In genomic region chr4:112061418-112061817, GRCh38 we compare ENCODE assay signal across 31 cellular contexts.
"Had no signal": no experiment of that assay in that cellular context is flagged by ENCODE, and none has a peak within 500 bp of the region (broad histone marks: within the 10 kb centered on the region; RNA-seq: fewer than 3 reads in every experiment).

No MANE protein-coding gene starts in this region.

- ATAC-seq: activated CD8-positive, alpha-beta memory T cell treated with anti-CD3 and anti-CD28 coated beads, Interleukin-2, amount 10 ng/mL, durations not matched to agents 7 days and 5 days; Panc1 had no signal

- H3K36me3 ChIP-seq: cardiac muscle cell, SJCRH30 had no signal

- H3K9me3 ChIP-seq: SJCRH30, SK-N-SH had no signal

- H3K4me1 ChIP-seq: SJCRH30 had no signal

- H3K4me1 Mint-ChIP-seq: activated CD4-positive, alpha-beta memory T cell treated with anti-CD3 and anti-CD28 coated beads, Interleukin-2, amount 10 ng/mL, durations not matched to agents 7 days and 5 days; activated naive CD4-positive, alpha-beta T cell treated with anti-CD3 and anti-CD28 coated beads, Interleukin-2, amount 10 ng/mL, durations not matched to agents 7 days and 5 days; central memory CD8-positive, alpha-beta T cell had no signal

- H3K4me2 ChIP-seq: SK-N-SH had no signal

- H3K9ac ChIP-seq: SK-N-SH had no signal

- H3K4me3 ChIP-seq: cardiac muscle cell, SJCRH30 had no signal

- H3K27ac Mint-ChIP-seq: activated CD4-positive, alpha-beta memory T cell treated with anti-CD3 and anti-CD28 coated beads, Interleukin-2, amount 10 ng/mL, durations not matched to agents 7 days and 5 days; activated CD8-positive, alpha-beta memory T cell treated with anti-CD3 and anti-CD28 coated beads, Interleukin-2, amount 10 ng/mL, durations not matched to agents 7 days and 5 days; activated naive CD4-positive, alpha-beta T cell treated with anti-CD3 and anti-CD28 coated beads, Interleukin-2, amount 10 ng/mL, durations not matched to agents 7 days and 5 days; activated naive CD8-positive, alpha-beta T cell treated with anti-CD3 and anti-CD28 coated beads for 36 hours; T-helper 1 cell treated with Interleukin-12 subunit alpha and Interleukin-12 subunit beta and Interleukin-4 antibody, amounts not matched to agents 30 μg/mL and 1 μg/mL, for 36 hours; T-helper 2 cell treated with Interferon-gamma antibody and Interleukin-4, amounts not matched to agents 5 μg/mL and 100 μg/mL, for 36 hours had no signal

- H3K36me3 Mint-ChIP-seq: activated CD8-positive, alpha-beta memory T cell treated with anti-CD3 and anti-CD28 coated beads, Interleukin-2, amount 10 ng/mL, durations not matched to agents 7 days and 5 days; activated naive CD4-positive, alpha-beta T cell treated with anti-CD3 and anti-CD28 coated beads, Interleukin-2, amount 10 ng/mL, durations not matched to agents 7 days and 5 days; activated naive CD8-positive, alpha-beta T cell treated with anti-CD3 and anti-CD28 coated beads for 36 hours had no signal

- H3K4me3 Mint-ChIP-seq: activated CD4-positive, alpha-beta memory T cell treated with anti-CD3 and anti-CD28 coated beads, Interleukin-2, amount 10 ng/mL, durations not matched to agents 7 days and 5 days; activated CD8-positive, alpha-beta memory T cell treated with anti-CD3 and anti-CD28 coated beads, Interleukin-2, amount 10 ng/mL, durations not matched to agents 7 days and 5 days; activated naive CD4-positive, alpha-beta T cell treated with anti-CD3 and anti-CD28 coated beads, Interleukin-2, amount 10 ng/mL, durations not matched to agents 7 days and 5 days; activated naive CD8-positive, alpha-beta T cell treated with anti-CD3 and anti-CD28 coated beads for 36 hours; central memory CD8-positive, alpha-beta T cell; T-helper 1 cell treated with Interleukin-12 subunit alpha and Interleukin-12 subunit beta and Interleukin-4 antibody, amounts not matched to agents 30 μg/mL and 1 μg/mL, for 36 hours; T-helper 2 cell treated with Interferon-gamma antibody and Interleukin-4, amounts not matched to agents 5 μg/mL and 100 μg/mL, for 36 hours had no signal

- H3K27me3 ChIP-seq: cardiac muscle cell, SJCRH30 had no signal

- H3K27ac ChIP-seq: cardiac muscle cell, SJCRH30 had no signal

- DNase-seq: activated CD4-positive, alpha-beta memory T cell treated with anti-CD3 and anti-CD28 coated beads, Interleukin-2, amount 10 ng/mL, durations not matched to agents 7 days and 5 days; activated CD4-positive, alpha-beta T cell treated with anti-CD3 and anti-CD28 coated beads for 4 hours; activated CD4-positive, CD25-positive, alpha-beta regulatory T cell treated with anti-CD3 and anti-CD28 coated beads, Interleukin-2, amount 50 U/mL, for 72 hours; activated CD8-positive, alpha-beta memory T cell treated with anti-CD3 and anti-CD28 coated beads for 24 hours; activated CD8-positive, alpha-beta memory T cell treated with anti-CD3 and anti-CD28 coated beads, Interleukin-2, amount 10 ng/mL, durations not matched to agents 7 days and 5 days; activated CD8-positive, alpha-beta memory T cell treated with anti-CD3 and anti-CD28 coated beads, Interleukin-2, amount 50 U/mL, for 48 hours; activated effector memory CD4-positive, alpha-beta T cell treated with Interleukin-2 at 50 U/mL for 16 hours; activated naive CD4-positive, alpha-beta T cell treated with anti-CD3 and anti-CD28 coated beads, Interleukin-2, amount 10 ng/mL, durations not matched to agents 7 days and 5 days; activated naive CD8-positive, alpha-beta T cell treated with anti-CD3 and anti-CD28 coated beads for 36 hours; activated T-cell treated with anti-CD3 and anti-CD28 coated beads, Interleukin-2, amount 50 U/mL, for 48 hours; amniotic stem cell; aorta; Kasumi-1; KG1; NCI-H1092 treated with DMSO at 0.1 percent for 48 hours; NCI-H1417; NCI-H146; NCI-H187; NCI-H2029 treated with DMSO at 0.1 percent for 48 hours; NCI-H2171 treated with DMSO at 0.1 percent for 48 hours; NCI-H226; NCI-H446 treated with DMSO at 0.1 percent for 48 hours; NCI-H524 treated with DMSO at 0.1 percent for 48 hours; SHP77; SJCRH30; SK-N-SH had no signal

- H3K9me3 Mint-ChIP-seq: activated CD4-positive, alpha-beta memory T cell treated with anti-CD3 and anti-CD28 coated beads, Interleukin-2, amount 10 ng/mL, durations not matched to agents 7 days and 5 days; activated naive CD4-positive, alpha-beta T cell treated with anti-CD3 and anti-CD28 coated beads, Interleukin-2, amount 10 ng/mL, durations not matched to agents 7 days and 5 days; activated naive CD8-positive, alpha-beta T cell treated with anti-CD3 and anti-CD28 coated beads for 36 hours; central memory CD8-positive, alpha-beta T cell; T-helper 1 cell treated with Interleukin-12 subunit alpha and Interleukin-12 subunit beta and Interleukin-4 antibody, amounts not matched to agents 30 μg/mL and 1 μg/mL, for 36 hours; T-helper 2 cell treated with Interferon-gamma antibody and Interleukin-4, amounts not matched to agents 5 μg/mL and 100 μg/mL, for 36 hours had no signal
